ENCODE assay signal across 8 cellular contexts in the genomic region with DNA sequence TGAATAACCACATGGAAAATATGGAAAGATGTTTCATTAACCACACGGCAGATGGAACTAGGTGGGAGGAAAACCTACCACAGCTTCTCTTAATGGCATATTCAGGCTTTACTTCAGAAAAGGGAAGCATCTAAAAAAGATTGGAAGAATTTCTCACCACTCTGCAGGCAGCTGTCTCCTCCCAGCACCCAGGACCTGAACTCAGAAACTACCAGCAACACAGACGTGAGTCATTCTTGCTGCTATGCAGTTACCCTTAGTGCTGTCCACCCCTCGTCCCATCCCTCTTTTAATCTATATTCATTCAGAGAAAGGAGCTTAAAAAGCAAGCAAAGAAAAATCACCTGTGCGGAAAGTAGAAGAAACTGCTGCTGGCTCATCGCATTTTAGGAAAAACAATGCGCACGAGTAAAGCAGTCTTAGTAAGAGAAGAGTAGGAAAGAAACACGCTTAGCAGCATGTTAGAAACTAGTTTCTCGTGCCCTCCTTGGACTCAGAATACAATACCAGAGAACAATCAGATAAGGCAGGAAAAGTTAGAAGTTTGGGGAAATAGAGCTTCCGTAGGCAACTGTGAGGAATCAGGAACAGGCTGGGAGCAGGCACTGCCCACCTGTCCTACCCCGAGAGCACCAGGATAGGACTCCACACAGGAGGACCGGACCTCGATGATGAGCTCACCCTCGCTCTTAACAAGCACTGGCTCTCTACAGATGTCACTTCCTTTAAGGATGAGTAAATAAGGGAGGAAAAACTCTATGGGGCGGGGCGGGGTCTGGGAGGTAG. TPM values are rescaled to one million over a fixed set of nuclear protein-coding genes. Genes with fewer than 3 reads are reported as not detected.
DNase-seq lines count a peak whose midpoint lies in the region; ATAC-seq and TF ChIP-seq lines count a peak whose summit lies in the region.

No MANE protein-coding gene starts in this region.

- no peak for ATAC-seq in GM19452 (IDR thresholded peaks at IDR 0.05; ENCODE audit: unreplicated experiment)

- H3K4me2 ChIP-seq in Karpas-422 (ENCODE audit: low read depth, low read length, poor library complexity, severe bottlenecking) = peak overlapping the region; percentile 85

- peak overlapping the region; percentile 73 for H3K9ac ChIP-seq in Karpas-422 (ENCODE audit: low read length)

- peak overlapping the region; percentile 70 for H3K4me3 ChIP-seq in Karpas-422 (ENCODE audit: low read length)
- no peak overlapping the region for H3K4me3 ChIP-seq in neutrophil (ENCODE audit: low read depth in 1 of 2, low read length in 1 of 2)
- H3K4me3 ChIP-seq in WERI-Rb-1 (ENCODE audit: low read depth, low read length) = no peak overlapping the region

- H3K36me3 Mint-ChIP-seq in activated naive CD4-positive, alpha-beta T cell treated with anti-CD3 and anti-CD28 coated beads for 36 hours (ENCODE audit: low read depth) = no peaks in the 10 kb centered on the region
- no peaks in the 10 kb centered on the region for H3K36me3 Mint-ChIP-seq in activated CD4-positive, alpha-beta memory T cell treated with anti-CD3 and anti-CD28 coated beads for 36 hours

- H3K4me3 Mint-ChIP-seq in activated naive CD4-positive, alpha-beta T cell treated with anti-CD3 and anti-CD28 coated beads for 36 hours = peak overlapping the region; percentile 3
- peak overlapping the region; percentile 63 for H3K4me3 Mint-ChIP-seq in activated CD4-positive, alpha-beta memory T cell treated with anti-CD3 and anti-CD28 coated beads for 36 hours

- H3K4me1 Mint-ChIP-seq in activated naive CD4-positive, alpha-beta T cell treated with anti-CD3 and anti-CD28 coated beads for 36 hours (ENCODE audit: low read depth) = peaks cover 59% of the 10 kb centered on the region
- peaks cover 68% of the 10 kb centered on the region for H3K4me1 Mint-ChIP-seq in activated CD4-positive, alpha-beta memory T cell treated with anti-CD3 and anti-CD28 coated beads for 36 hours (ENCODE audit: low read depth)

- TF ChIP-seq CTCF in neutrophil (IDR thresholded peaks at IDR 0.05) (no peak), WERI-Rb-1 (IDR thresholded peaks at IDR 0.05; ENCODE audit: low read depth, low read length) (no peak)

- no peak overlapping the region for H3K27ac Mint-ChIP-seq in activated naive CD4-positive, alpha-beta T cell treated with anti-CD3 and anti-CD28 coated beads for 36 hours
- peak overlapping the region; percentile 80 for H3K27ac Mint-ChIP-seq in activated CD4-positive, alpha-beta memory T cell treated with anti-CD3 and anti-CD28 coated beads for 36 hours

- CTCF ChIA-PET in activated naive CD4-positive, alpha-beta T cell treated with anti-CD3 and anti-CD28 coated beads for 36 hours (lab: Charles Lee) = interaction anchor here (0.6 to 8.2 kb wide), 13 partner anchors 8 to 476 kb away, joined by 3 to 131 read pairs (median 11); no protein-coding TSS in a partner anchor
- CTCF ChIA-PET in activated CD4-positive, alpha-beta memory T cell treated with anti-CD3 and anti-CD28 coated beads for 36 hours (lab: Charles Lee) = interaction anchor here (1.0 to 5.2 kb wide), 22 partner anchors 8 to 465 kb away, joined by 3 to 78 read pairs (median 8); a partner anchor contains a TSS

- H3K79me2 ChIP-seq in Karpas-422 (ENCODE audit: low read length) = no peaks in the 10 kb centered on the region

- POLR2A ChIA-PET in activated CD4-positive, alpha-beta memory T cell treated with anti-CD3 and anti-CD28 coated beads for 36 hours (lab: Charles Lee) = interaction anchor here (0.6 to 4.0 kb wide), 14 partner anchors 8 to 468 kb away, joined by 3 to 40 read pairs (median 4); a partner anchor contains a TSS

- peaks cover 63% of the 10 kb centered on the region for H3K4me1 ChIP-seq in Karpas-422 (ENCODE audit: low read length)
- peaks cover 72 to 80% of the 10 kb centered on the region in 2 experiments for H3K4me1 ChIP-seq in neutrophil (ENCODE audit: control insufficient read depth in 1 of 2, insufficient read depth in 1 of 2, low read depth in 1 of 2, low read length in 1 of 2)

- DNase-seq in activated naive CD4-positive, alpha-beta T cell treated with anti-CD3 and anti-CD28 coated beads for 36 hours = no peak
- DNase-seq in activated naive CD4-positive, alpha-beta T cell treated with anti-CD3 and anti-CD28 coated beads, Interleukin-2, amount 50 U/mL, for 16 hours = no peak
- DNase-seq in Karpas-422 = peak; percentile 61
- DNase-seq in activated CD4-positive, alpha-beta memory T cell treated with anti-CD3 and anti-CD28 coated beads for 36 hours = peak; percentile 56
- no peak for DNase-seq in NCI-H1436 (lab: John Stamatoyannopoulos, UW)
- DNase-seq in WERI-Rb-1 = no peak

- no peaks in the 10 kb centered on the region for H4K20me1 ChIP-seq in Karpas-422 (ENCODE audit: insufficient read depth, low read depth, low read length)

- H3K27me3 ChIP-seq in Karpas-422 (ENCODE audit: low read length) (no peaks in the 10 kb centered on the region), neutrophil (no peaks in the 10 kb centered on the region), WERI-Rb-1 (ENCODE audit: insufficient read depth, low read depth, severe bottlenecking) (no peaks in the 10 kb centered on the region)

- intact Hi-C loops in activated naive CD4-positive, alpha-beta T cell treated with anti-CD3 and anti-CD28 coated beads for 36 hours (cut with micrococcal nuclease) = loop anchor here (5.0 to 10.0 kb wide), 3 partner anchors 557 to 869 kb away; no protein-coding TSS in a partner anchor
- intact Hi-C loops in activated CD4-positive, alpha-beta memory T cell treated with anti-CD3 and anti-CD28 coated beads for 36 hours (cut with micrococcal nuclease) = loop anchor here (10.0 kb wide), 2 partner anchors 559 to 719 kb away; a partner anchor contains a TSS

- no peaks in the 10 kb centered on the region for H3K9me2 ChIP-seq in Karpas-422 (replicated peaks; ENCODE audit: insufficient read depth, low read length)

- H3K27ac ChIP-seq in Karpas-422 (ENCODE audit: low read length) (peak overlapping the region; percentile 96), neutrophil (peak overlapping the region; percentile 93), WERI-Rb-1 (no peak overlapping the region)

- H3K27me3 Mint-ChIP-seq in activated naive CD4-positive, alpha-beta T cell treated with anti-CD3 and anti-CD28 coated beads for 36 hours (ENCODE audit: low read depth) = no peaks in the 10 kb centered on the region
- H3K27me3 Mint-ChIP-seq in activated CD4-positive, alpha-beta memory T cell treated with anti-CD3 and anti-CD28 coated beads for 36 hours = no peaks in the 10 kb centered on the region

- H3K9me3 ChIP-seq in Karpas-422 (ENCODE audit: low read length) = no peaks in the 10 kb centered on the region
- no peaks in the 10 kb centered on the region for H3K9me3 ChIP-seq in neutrophil
- H3K9me3 ChIP-seq in WERI-Rb-1 (ENCODE audit: severe bottlenecking) = no peaks in the 10 kb centered on the region

- no peaks in the 10 kb centered on the region for H3K9me3 Mint-ChIP-seq in activated naive CD4-positive, alpha-beta T cell treated with anti-CD3 and anti-CD28 coated beads for 36 hours
- H3K9me3 Mint-ChIP-seq in activated CD4-positive, alpha-beta memory T cell treated with anti-CD3 and anti-CD28 coated beads for 36 hours = no peaks in the 10 kb centered on the region

- H2AFZ ChIP-seq in Karpas-422 (ENCODE audit: low read length) = peak overlapping the region; percentile 56; the same call in 1 of the 2 replicates

- no peaks in the 10 kb centered on the region for H3K36me3 ChIP-seq in Karpas-422 (ENCODE audit: insufficient read depth, low read length)
- no peaks in the 10 kb centered on the region for H3K36me3 ChIP-seq in neutrophil
- no peaks in the 10 kb centered on the region for H3K36me3 ChIP-seq in WERI-Rb-1

RNA-seq across cellular contexts. Expression of a gene that starts 48.1 kb away (rescaled TPM):
- not detected for total RNA-seq in activated naive CD4-positive, alpha-beta T cell treated with anti-CD3 and anti-CD28 coated beads for 36 hours
- not detected in 2 replicates for total RNA-seq in Karpas-422 (2014; rRNA removed; shearing (Covaris generic); ENCODE audit: low replicate concordance)
- under 1 TPM; 0.12 to 0.29 TPM for total RNA-seq in activated CD4-positive, alpha-beta memory T cell treated with anti-CD3 and anti-CD28 coated beads for 36 hours

Comparison
In these comparisons a context has a peak if more than half of its experiments do, and no peak if none do; other contexts are left out.
1. DNase-seq: peak in Karpas-422 (single experiment) and activated CD4-positive, alpha-beta memory T cell treated with anti-CD3 and anti-CD28 coated beads for 36 hours (single experiment); none in activated naive CD4-positive, alpha-beta T cell treated with anti-CD3 and anti-CD28 coated beads for 36 hours (single experiment), activated naive CD4-positive, alpha-beta T cell treated with anti-CD3 and anti-CD28 coated beads, Interleukin-2, amount 50 U/mL, for 16 hours (single experiment), NCI-H1436 (single experiment) and WERI-Rb-1 (single experiment).